12 cellular contexts compared by ENCODE assay signal in the genomic region with DNA sequence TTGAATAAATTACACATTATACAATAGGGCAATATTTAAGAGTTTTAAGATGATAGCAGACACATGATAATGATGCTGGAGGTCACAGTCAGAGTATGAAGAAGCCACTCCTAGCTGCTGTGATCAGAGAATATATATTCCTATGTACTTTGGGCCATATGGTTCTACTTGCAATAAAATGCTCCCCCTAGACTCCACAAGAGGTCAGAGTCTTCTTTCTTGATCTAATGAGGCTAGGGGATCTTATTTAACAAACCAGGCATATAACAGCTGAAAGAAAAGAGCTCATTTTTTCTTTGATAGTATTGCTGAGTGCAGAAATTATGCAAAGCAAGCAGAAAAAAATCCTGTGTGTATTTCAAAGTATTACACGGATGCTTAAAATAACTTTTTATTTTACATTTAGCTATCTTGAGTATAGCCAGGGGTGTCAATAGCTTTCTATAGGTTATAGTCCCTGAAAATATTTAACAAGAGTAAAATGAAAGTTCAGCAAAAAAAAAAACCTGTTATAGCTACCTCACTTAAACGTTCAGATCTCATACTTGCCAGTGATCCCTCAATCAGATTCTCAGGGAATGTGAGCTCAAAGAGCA.
A peak's percentile ranks its signal among the peaks of the same experiment; 100 is the strongest.
DNase-seq lines count a peak whose midpoint lies in the region; ATAC-seq, FAIRE-seq and TF ChIP-seq lines count a peak whose summit lies in the region.
"Had no signal": no experiment of that assay in that cellular context is flagged by ENCODE, and none has a peak within 500 bp of the region (broad histone marks: within the 10 kb centered on the region; RNA-seq: fewer than 3 reads in every experiment).

No MANE protein-coding gene starts in this region.

- TF ChIP-seq POLR2A in K562 (conservative IDR thresholded peaks at IDR 0.05): no peak

- H3K4me1 ChIP-seq in Loucy (ENCODE audit: insufficient read depth, low read length, poor library complexity, severe bottlenecking) (no peaks in the 10 kb centered on the region), K562 (replicated peaks in 1 of 2; ENCODE audit: control insufficient read depth in 2 of 2, insufficient read depth in 2 of 2, low read length in 2 of 2) (no peaks in the 10 kb centered on the region), GM23248 (ENCODE audit: insufficient read depth) (no peaks in the 10 kb centered on the region)

- CTCF ChIA-PET in K562 (lab: Yijun Ruan, JAX; ENCODE audit: low intra/inter-chr PET ratio): no interaction called here

- H3K27me3 Mint-ChIP-seq in nephron progenitor cell (ENCODE audit: low read depth, poor library complexity): peaks cover 3% of the 10 kb centered on the region

- H3K4me3 ChIP-seq in Loucy (ENCODE audit: low read length, poor library complexity, severe bottlenecking): no peak overlapping the region
- no peak overlapping the region for H3K4me3 ChIP-seq in K562
- no peak overlapping the region for H3K4me3 ChIP-seq in GM23248
- H3K4me3 ChIP-seq: SJSA1 had no signal

- no peaks in the 10 kb centered on the region for H3K9me3 Mint-ChIP-seq in nephron progenitor cell

- no peak overlapping the region for H2AFZ ChIP-seq in Loucy (ENCODE audit: low read length)
- H2AFZ ChIP-seq in K562 (ENCODE audit: low read depth, low read length): no peak overlapping the region
- H2AFZ ChIP-seq in GM23248: no peak overlapping the region

- no peak overlapping the region for H3K9ac ChIP-seq in Loucy (ENCODE audit: low read depth, low read length, poor library complexity, severe bottlenecking)
- no peak overlapping the region for H3K9ac ChIP-seq in K562 (ENCODE audit: insufficient read depth in 1 of 2, low read depth in 2 of 2, low read length in 2 of 2)
- H3K9ac ChIP-seq in GM23248: no peak overlapping the region

- H3K9me3 ChIP-seq in Loucy (ENCODE audit: insufficient read depth, low read depth, low read length) (no peaks in the 10 kb centered on the region), K562 (replicated peaks; ENCODE audit: control insufficient read depth, insufficient read depth, low read depth, low read length) (no peaks in the 10 kb centered on the region), GM23248 (ENCODE audit: low read depth) (no peaks in the 10 kb centered on the region)
- H3K9me3 ChIP-seq: SJSA1 had no signal

- H3K9me1 ChIP-seq in K562 (ENCODE audit: control insufficient read depth, insufficient read depth, low read length): no peaks in the 10 kb centered on the region

- H3K27me3 ChIP-seq in Loucy (ENCODE audit: insufficient read depth, low read length, poor library complexity, severe bottlenecking) (no peaks in the 10 kb centered on the region), K562 (ENCODE audit: control insufficient read depth in 2 of 2, insufficient read depth in 2 of 2, low read length in 2 of 2) (no peaks in the 10 kb centered on the region), GM23248 (replicated peaks; ENCODE audit: insufficient read depth) (no peaks in the 10 kb centered on the region)
- H3K27me3 ChIP-seq: SJSA1 had no signal

- H3K9me2 ChIP-seq in Loucy (replicated peaks; ENCODE audit: low read depth, low read length) (no peaks in the 10 kb centered on the region), GM23248 (ENCODE audit: insufficient read depth) (no peaks in the 10 kb centered on the region)

- H3K4me2 ChIP-seq in Loucy (ENCODE audit: low read depth, low read length, poor library complexity, severe bottlenecking) (no peak overlapping the region), K562 (ENCODE audit: insufficient read depth, low read length) (no peak overlapping the region), GM23248 (ENCODE audit: unreplicated experiment) (no peak overlapping the region)

- H3K79me2 ChIP-seq in Loucy (ENCODE audit: insufficient read depth, low read length) (no peaks in the 10 kb centered on the region), K562 (ENCODE audit: control insufficient read depth, insufficient read depth, low read length) (no peaks in the 10 kb centered on the region), GM23248 (ENCODE audit: insufficient read depth) (no peaks in the 10 kb centered on the region)

- TF ChIP-seq RAD21 in K562 (CRISPR knock-in tag; conservative IDR thresholded peaks at IDR 0.05 in 1 of 2, IDR thresholded peaks at IDR 0.05 in 1 of 2): no peak

- FAIRE-seq in K562 (lab: Jason Lieb, UNC): no peak

- TF ChIP-seq CTCF in Loucy (conservative IDR thresholded peaks at IDR 0.05; ENCODE audit: low read length): 0 out of 2 replicates have a peak, but pooled peaks have one; percentile 18
- no peak for TF ChIP-seq CTCF in K562 (IDR thresholded peaks at IDR 0.05 in 2 of 3, conservative IDR thresholded peaks at IDR 0.05 in 1 of 3; ENCODE audit: insufficient read depth in 2 of 3, low read depth in 1 of 3, low read length in 3 of 3)
- peak; percentile 31 for TF ChIP-seq CTCF in nephron progenitor cell (IDR thresholded peaks at IDR 0.05)

- H4K20me1 ChIP-seq in Loucy (ENCODE audit: insufficient read depth, low read length, poor library complexity, severe bottlenecking) (no peaks in the 10 kb centered on the region), K562 (replicated peaks; ENCODE audit: control insufficient read depth, insufficient read depth, low read length) (no peaks in the 10 kb centered on the region), GM23248 (ENCODE audit: insufficient read depth) (no peaks in the 10 kb centered on the region)

- intact Hi-C loops in K562 (cut with micrococcal nuclease): no loop called here

- POLR2A ChIA-PET in K562 (lab: Yijun Ruan, JAX): no interaction called here

- no peak overlapping the region for H3K27ac Mint-ChIP-seq in nephron progenitor cell

- TF ChIP-seq EP300 in K562 (IDR thresholded peaks at IDR 0.05; ENCODE audit: low read length): no peak

- H3K27ac ChIP-seq in K562 (ENCODE audit: extremely low read depth, low read depth, low read length) (no peak overlapping the region), GM23248 (no peak overlapping the region)
- H3K27ac ChIP-seq: SJSA1 had no signal

- H3F3A ChIP-seq in Loucy (ENCODE audit: low read depth): no peaks in the 10 kb centered on the region
- no peaks in the 10 kb centered on the region for H3F3A ChIP-seq in GM23248 (ENCODE audit: insufficient read depth)

- no peaks in the 10 kb centered on the region for H3K4me1 Mint-ChIP-seq in nephron progenitor cell

- ATAC-seq in K562 (no peak), HG03280 (IDR thresholded peaks at IDR 0.05; ENCODE audit: unreplicated experiment) (no peak), GM19452 (IDR thresholded peaks at IDR 0.05; ENCODE audit: unreplicated experiment) (no peak)

- BruUV-seq in K562 (replicated peaks; lab: Mats Ljungman, UMichigan): no TSS peak

- no peak overlapping the region for H3K4me3 Mint-ChIP-seq in nephron progenitor cell

- WGBS in K562 (ENCODE audit: insufficient coverage, low coverage, missing lambda C conversion rate): 3% methylated on average over 2 of the region's 2 CpGs
- 12 to 14% methylated on average over 2 of the region's 2 CpGs for WGBS in GM23248 (ENCODE audit: low coverage in 1 of 2, low lambda C conversion rate in 2 of 2, missing lambda C conversion rate in 2 of 2), 2 experiments

- H3K36me3 ChIP-seq in Loucy (ENCODE audit: insufficient read depth, low read length): no peaks in the 10 kb centered on the region
- no peaks in the 10 kb centered on the region for H3K36me3 ChIP-seq in K562 (ENCODE audit: control insufficient read depth, insufficient read depth, low read length)
- no peaks in the 10 kb centered on the region for H3K36me3 ChIP-seq in GM23248 (ENCODE audit: low read depth)
- H3K36me3 ChIP-seq: SJSA1 had no signal

- DNase-seq in DMS53 treated with DMSO at 0.1 percent for 48 hours (lab: John Stamatoyannopoulos, UW; ENCODE audit: unreplicated experiment) (peak; percentile 8), K562 (ENCODE audit: extremely low read depth in 1 of 4, low spot score in 3 of 4) (no peak), nephron progenitor cell (no peak), GM23248 (no peak)
- DNase-seq: activated CD4-positive, alpha-beta T cell treated with anti-CD3 and anti-CD28 coated beads, Interleukin-2, amount 50 U/mL, for 4 hours; anterior cingulate cortex; NCI-H1048; substantia nigra had no signal

- in situ Hi-C loops in K562 (cut with MboI): no loop called here
- in situ Hi-C loops in GM23248 (cut with MboI): no loop called here

- no peaks in the 10 kb centered on the region for H3K36me3 Mint-ChIP-seq in nephron progenitor cell (ENCODE audit: low read depth)

TF ChIP-seq in K562, 482 proteins besides CTCF, POLR2A, EP300 and RAD21:
- TF ChIP-seq SMARCC2 (IDR thresholded peaks at IDR 0.05; ENCODE audit: low read depth) (no peak), ZNF316 (IDR thresholded peaks at IDR 0.05) (0 out of 2 replicates have a peak, but pooled peaks have one; percentile 1), MAFG (tag; conservative IDR thresholded peaks at IDR 0.05) (peak; percentile 27; the same call in 1 of the 2 replicates)

Comparison
In these comparisons a context has a peak if more than half of its experiments do, and no peak if none do; other contexts are left out.
1. CTCF ChIP-seq: peak in Loucy (single experiment) and nephron progenitor cell (single experiment); none in K562 (0 of 3).